ENCODE assay signal across 1 cellular context in the genomic region with DNA sequence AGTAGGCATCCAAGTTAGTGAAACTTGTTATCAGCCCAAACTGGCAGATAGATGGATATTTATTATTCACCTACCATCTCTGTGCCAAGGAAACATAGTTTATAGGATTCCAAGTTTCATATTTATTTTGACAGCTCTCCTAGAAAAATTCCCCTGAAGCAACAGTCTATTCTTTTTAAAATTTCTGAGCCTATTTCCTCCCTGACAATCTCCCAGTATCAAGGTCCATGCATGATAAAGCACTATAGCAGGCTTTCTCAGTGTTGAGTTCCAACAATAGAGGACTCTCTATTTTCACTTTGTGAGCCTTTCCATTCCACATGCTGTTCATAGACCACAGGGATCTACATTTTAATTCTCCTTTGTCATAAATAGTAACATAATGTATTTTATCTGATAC.
TF ChIP-seq lines count a peak whose summit lies in the region.

No MANE protein-coding gene starts in this region.

TF ChIP-seq in GM23338, 12 proteins besides CTCF, POLR2A, EP300 and RAD21 (continued from another document):
- TF ChIP-seq, protein P1, sequence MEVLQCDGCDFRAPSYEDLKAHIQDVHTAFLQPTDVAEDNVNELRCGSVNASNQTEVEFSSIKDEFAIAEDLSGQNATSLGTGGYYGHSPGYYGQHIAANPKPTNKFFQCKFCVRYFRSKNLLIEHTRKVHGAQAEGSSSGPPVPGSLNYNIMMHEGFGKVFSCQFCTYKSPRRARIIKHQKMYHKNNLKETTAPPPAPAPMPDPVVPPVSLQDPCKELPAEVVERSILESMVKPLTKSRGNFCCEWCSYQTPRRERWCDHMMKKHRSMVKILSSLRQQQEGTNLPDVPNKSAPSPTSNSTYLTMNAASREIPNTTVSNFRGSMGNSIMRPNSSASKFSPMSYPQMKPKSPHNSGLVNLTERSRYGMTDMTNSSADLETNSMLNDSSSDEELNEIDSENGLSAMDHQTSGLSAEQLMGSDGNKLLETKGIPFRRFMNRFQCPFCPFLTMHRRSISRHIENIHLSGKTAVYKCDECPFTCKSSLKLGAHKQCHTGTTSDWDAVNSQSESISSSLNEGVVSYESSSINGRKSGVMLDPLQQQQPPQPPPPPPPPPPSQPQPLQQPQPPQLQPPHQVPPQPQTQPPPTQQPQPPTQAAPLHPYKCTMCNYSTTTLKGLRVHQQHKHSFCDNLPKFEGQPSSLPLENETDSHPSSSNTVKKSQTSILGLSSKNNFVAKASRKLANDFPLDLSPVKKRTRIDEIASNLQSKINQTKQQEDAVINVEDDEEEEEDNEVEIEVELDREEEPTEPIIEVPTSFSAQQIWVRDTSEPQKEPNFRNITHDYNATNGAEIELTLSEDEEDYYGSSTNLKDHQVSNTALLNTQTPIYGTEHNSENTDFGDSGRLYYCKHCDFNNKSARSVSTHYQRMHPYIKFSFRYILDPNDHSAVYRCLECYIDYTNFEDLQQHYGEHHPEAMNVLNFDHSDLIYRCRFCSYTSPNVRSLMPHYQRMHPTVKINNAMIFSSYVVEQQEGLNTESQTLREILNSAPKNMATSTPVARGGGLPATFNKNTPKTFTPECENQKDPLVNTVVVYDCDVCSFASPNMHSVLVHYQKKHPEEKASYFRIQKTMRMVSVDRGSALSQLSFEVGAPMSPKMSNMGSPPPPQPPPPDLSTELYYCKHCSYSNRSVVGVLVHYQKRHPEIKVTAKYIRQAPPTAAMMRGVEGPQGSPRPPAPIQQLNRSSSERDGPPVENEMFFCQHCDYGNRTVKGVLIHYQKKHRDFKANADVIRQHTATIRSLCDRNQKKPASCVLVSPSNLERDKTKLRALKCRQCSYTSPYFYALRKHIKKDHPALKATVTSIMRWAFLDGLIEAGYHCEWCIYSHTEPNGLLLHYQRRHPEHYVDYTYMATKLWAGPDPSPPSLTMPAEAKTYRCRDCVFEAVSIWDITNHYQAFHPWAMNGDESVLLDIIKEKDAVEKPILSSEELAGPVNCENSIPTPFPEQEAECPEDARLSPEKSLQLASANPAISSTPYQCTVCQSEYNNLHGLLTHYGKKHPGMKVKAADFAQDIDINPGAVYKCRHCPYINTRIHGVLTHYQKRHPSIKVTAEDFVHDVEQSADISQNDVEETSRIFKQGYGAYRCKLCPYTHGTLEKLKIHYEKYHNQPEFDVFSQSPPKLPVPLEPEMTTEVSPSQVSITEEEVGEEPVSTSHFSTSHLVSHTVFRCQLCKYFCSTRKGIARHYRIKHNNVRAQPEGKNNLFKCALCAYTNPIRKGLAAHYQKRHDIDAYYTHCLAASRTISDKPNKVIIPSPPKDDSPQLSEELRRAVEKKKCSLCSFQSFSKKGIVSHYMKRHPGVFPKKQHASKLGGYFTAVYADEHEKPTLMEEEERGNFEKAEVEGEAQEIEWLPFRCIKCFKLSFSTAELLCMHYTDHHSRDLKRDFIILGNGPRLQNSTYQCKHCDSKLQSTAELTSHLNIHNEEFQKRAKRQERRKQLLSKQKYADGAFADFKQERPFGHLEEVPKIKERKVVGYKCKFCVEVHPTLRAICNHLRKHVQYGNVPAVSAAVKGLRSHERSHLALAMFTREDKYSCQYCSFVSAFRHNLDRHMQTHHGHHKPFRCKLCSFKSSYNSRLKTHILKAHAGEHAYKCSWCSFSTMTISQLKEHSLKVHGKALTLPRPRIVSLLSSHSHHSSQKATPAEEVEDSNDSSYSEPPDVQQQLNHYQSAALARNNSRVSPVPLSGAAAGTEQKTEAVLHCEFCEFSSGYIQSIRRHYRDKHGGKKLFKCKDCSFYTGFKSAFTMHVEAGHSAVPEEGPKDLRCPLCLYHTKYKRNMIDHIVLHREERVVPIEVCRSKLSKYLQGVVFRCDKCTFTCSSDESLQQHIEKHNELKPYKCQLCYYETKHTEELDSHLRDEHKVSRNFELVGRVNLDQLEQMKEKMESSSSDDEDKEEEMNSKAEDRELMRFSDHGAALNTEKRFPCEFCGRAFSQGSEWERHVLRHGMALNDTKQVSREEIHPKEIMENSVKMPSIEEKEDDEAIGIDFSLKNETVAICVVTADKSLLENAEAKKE (CRISPR knock-in tag; IDR thresholded peaks at IDR 0.05), result no peak
- no peak for TF ChIP-seq ZNF331 (CRISPR knock-in tag; IDR thresholded peaks at IDR 0.05; ENCODE audit: low read depth)
- TF ChIP-seq CREB1 (CRISPR knock-in tag; IDR thresholded peaks at IDR 0.05; ENCODE audit: low read depth), result no peak
